In the genomic region with DNA sequence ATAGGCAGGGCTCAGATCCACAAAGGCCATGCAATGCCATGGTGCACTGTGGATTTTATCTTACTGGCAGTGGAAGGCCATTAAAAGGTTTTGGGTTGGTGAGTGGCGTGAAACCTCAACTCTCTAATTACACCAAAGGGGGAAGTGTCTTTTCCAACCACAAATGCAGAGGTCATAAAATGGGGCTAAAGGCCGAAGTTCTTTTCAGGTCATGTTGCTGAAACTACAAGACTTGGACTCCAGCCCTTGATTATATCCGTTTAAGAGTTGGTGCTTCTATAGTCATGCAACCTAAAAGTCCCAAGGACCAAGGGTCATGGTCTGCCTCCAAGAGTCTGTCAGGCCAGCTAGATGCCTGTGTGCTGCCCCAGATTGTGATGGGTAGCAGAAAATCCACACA, we compare ENCODE assay signal across 25 cellular contexts.
"Had no signal": no experiment of that assay in that cellular context is flagged by ENCODE, and none has a peak within 500 bp of the region (broad histone marks: within the 10 kb centered on the region; RNA-seq: fewer than 3 reads in every experiment).

No MANE protein-coding gene starts in this region.

- H3K27me3 Mint-ChIP-seq: dendritic cell treated with granulocyte-macrophage colony-stimulating factor and Interleukin-4, amounts not matched to agents 40 ng/mL and 50 ng/mL, for 4 days had no signal

- H3K27ac ChIP-seq: esophagus muscularis mucosa, foreskin keratinocyte, tibial nerve, WERI-Rb-1 had no signal

- FAIRE-seq: astrocyte, urothelium cell line had no signal

- H3K36me3 ChIP-seq: esophagus muscularis mucosa, tibial nerve, WERI-Rb-1 had no signal

- H3K27ac Mint-ChIP-seq: activated naive CD4-positive, alpha-beta T cell treated with anti-CD3 and anti-CD28 coated beads for 36 hours; dendritic cell treated with granulocyte-macrophage colony-stimulating factor and Interleukin-4, amounts not matched to agents 40 ng/mL and 50 ng/mL, for 4 days; endodermal cell; T-helper 1 cell treated with Interleukin-12 subunit alpha and Interleukin-12 subunit beta and Interleukin-4 antibody, amounts not matched to agents 30 μg/mL and 1 μg/mL, for 36 hours had no signal

- H3K4me1 ChIP-seq: esophagus muscularis mucosa, foreskin keratinocyte had no signal

- H3K9me3 Mint-ChIP-seq: activated naive CD4-positive, alpha-beta T cell treated with anti-CD3 and anti-CD28 coated beads for 36 hours; dendritic cell treated with granulocyte-macrophage colony-stimulating factor and Interleukin-4, amounts not matched to agents 40 ng/mL and 50 ng/mL, for 4 days; endodermal cell; nephron; T-helper 1 cell treated with Interleukin-12 subunit alpha and Interleukin-12 subunit beta and Interleukin-4 antibody, amounts not matched to agents 30 μg/mL and 1 μg/mL, for 36 hours had no signal

- H3K9me3 ChIP-seq: esophagus muscularis mucosa, tibial nerve had no signal

- DNase-seq: activated CD4-positive, alpha-beta T cell treated with anti-CD3 and anti-CD28 coated beads for 48 hours; activated CD4-positive, alpha-beta T cell treated with anti-CD3 and anti-CD28 coated beads, Interleukin-2, amount 50 U/mL, for 48 hours; activated CD8-positive, alpha-beta memory T cell treated with anti-CD3 and anti-CD28 coated beads for 24 hours; activated effector memory CD4-positive, alpha-beta T cell treated with anti-CD3 and anti-CD28 coated beads, Interleukin-2, amount 50 U/mL, for 16 hours; activated naive CD4-positive, alpha-beta T cell treated with anti-CD3 and anti-CD28 coated beads for 36 hours; amniotic stem cell; caudate nucleus; endodermal cell; foreskin keratinocyte; islet precursor cell; left ventricle myocardium superior; posterior cingulate gyrus; right cardiac atrium; stimulated activated CD4-positive, alpha-beta T cell treated with anti-CD3 and anti-CD28 coated beads, Interleukin-2, amount 100 ng/mL, for 48 hours; stimulated activated naive CD4-positive, alpha-beta T cell treated with Interleukin-2 at 50 U/mL for 16 hours; T-helper 9 cell; WERI-Rb-1 had no signal

- H3K4me3 ChIP-seq: esophagus muscularis mucosa, tibial nerve had no signal

- ATAC-seq: activated CD4-positive, CD25-positive, alpha-beta regulatory T cell treated with anti-CD3 and anti-CD28 coated beads, Interleukin-2, amount 50 U/mL, for 24 hours; foreskin keratinocyte; left ventricle myocardium superior; right cardiac atrium had no signal

- H3K27me3 ChIP-seq: esophagus muscularis mucosa, foreskin keratinocyte, tibial nerve had no signal

- H3K4me3 Mint-ChIP-seq: activated naive CD4-positive, alpha-beta T cell treated with anti-CD3 and anti-CD28 coated beads for 36 hours; dendritic cell treated with granulocyte-macrophage colony-stimulating factor and Interleukin-4, amounts not matched to agents 40 ng/mL and 50 ng/mL, for 4 days; endodermal cell; nephron; T-helper 1 cell treated with Interleukin-12 subunit alpha and Interleukin-12 subunit beta and Interleukin-4 antibody, amounts not matched to agents 30 μg/mL and 1 μg/mL, for 36 hours had no signal

- H3K4me1 Mint-ChIP-seq: endodermal cell had no signal
